In the genomic region with DNA sequence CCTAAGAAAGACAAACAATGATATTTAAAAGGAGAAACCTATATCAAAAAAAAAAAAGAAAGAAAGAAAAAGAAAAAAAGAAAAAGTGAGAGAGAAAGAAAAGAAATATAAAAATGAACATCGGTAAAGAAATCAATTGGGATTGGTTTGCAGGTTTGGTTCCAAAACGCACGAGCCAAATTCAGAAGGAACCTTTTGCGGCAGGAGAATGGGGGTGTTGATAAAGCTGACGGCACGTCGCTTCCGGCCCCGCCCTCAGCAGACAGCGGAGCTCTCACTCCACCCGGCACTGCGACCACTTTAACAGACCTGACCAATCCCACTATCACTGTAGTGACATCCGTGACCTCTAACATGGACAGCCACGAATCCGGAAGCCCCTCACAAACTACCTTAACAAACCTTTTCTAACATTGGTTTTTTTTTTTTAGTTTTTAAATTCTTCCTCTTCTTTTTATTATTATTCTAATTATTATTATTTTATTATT, we compare ENCODE assay signal across 7 cellular contexts. TPM values are rescaled to one million over a fixed set of nuclear protein-coding genes. Genes with fewer than 3 reads are reported as not detected.
DNase-seq lines count a peak whose midpoint lies in the region; ATAC-seq lines count a peak whose summit lies in the region.

No MANE protein-coding gene starts in this region.

- H3K36me3 Mint-ChIP-seq in activated naive CD8-positive, alpha-beta T cell = no peaks in the 10 kb centered on the region
- no peaks in the 10 kb centered on the region for H3K36me3 Mint-ChIP-seq in natural killer cell treated with Interleukin-12 subunit alpha and Interleukin-12 subunit beta and Interleukin-15 and Interleukin-18, amount 100 ng/mL, for 72 hours

- H3K9me3 Mint-ChIP-seq in activated naive CD8-positive, alpha-beta T cell (ENCODE audit: low read depth) = no peaks in the 10 kb centered on the region
- no peaks in the 10 kb centered on the region for H3K9me3 Mint-ChIP-seq in natural killer cell treated with Interleukin-12 subunit alpha and Interleukin-12 subunit beta and Interleukin-15 and Interleukin-18, amount 100 ng/mL, for 72 hours

- peaks cover 53% of the 10 kb centered on the region for H3K27me3 Mint-ChIP-seq in activated naive CD8-positive, alpha-beta T cell
- peaks cover 41 to 80% of the 10 kb centered on the region in 2 donors for H3K27me3 Mint-ChIP-seq in natural killer cell treated with Interleukin-12 subunit alpha and Interleukin-12 subunit beta and Interleukin-15 and Interleukin-18, amount 100 ng/mL, for 72 hours

- DNase-seq in HUDEP-2 (lab: John Stamatoyannopoulos, UW; ENCODE audit: unreplicated experiment in 76 of 76) (peak in 43 of 76 experiments; percentile 6 to 75 (median 36)), nucleus accumbens (lab: John Stamatoyannopoulos, UW) (no peak)
- DNase-seq in natural killer cell treated with Interleukin-12 subunit alpha and Interleukin-12 subunit beta and Interleukin-15 and Interleukin-18, amount 100 ng/mL, for 72 hours (ENCODE audit: low spot score) = no peak

- H3K27ac Mint-ChIP-seq in activated naive CD8-positive, alpha-beta T cell = no peak overlapping the region
- no peak overlapping the region for H3K27ac Mint-ChIP-seq in natural killer cell treated with Interleukin-12 subunit alpha and Interleukin-12 subunit beta and Interleukin-15 and Interleukin-18, amount 100 ng/mL, for 72 hours

- H3K4me3 Mint-ChIP-seq in activated naive CD8-positive, alpha-beta T cell = peak overlapping the region; percentile 72
- H3K4me3 Mint-ChIP-seq in natural killer cell treated with Interleukin-12 subunit alpha and Interleukin-12 subunit beta and Interleukin-15 and Interleukin-18, amount 100 ng/mL, for 72 hours = peak overlapping the region; percentile 70

- ATAC-seq in GM19351 (IDR thresholded peaks at IDR 0.05; ENCODE audit: unreplicated experiment) = peak; percentile 63
- peak; percentile 83 to 85 for ATAC-seq in natural killer cell treated with Interleukin-12 subunit alpha and Interleukin-12 subunit beta and Interleukin-15 and Interleukin-18, amount 100 ng/mL, for 72 hours
- no peak for ATAC-seq in GM18870 (IDR thresholded peaks at IDR 0.05; ENCODE audit: unreplicated experiment)
- no peak for ATAC-seq in GM19324 (IDR thresholded peaks at IDR 0.05; ENCODE audit: low FRiP score, unreplicated experiment)

- peaks cover 6% of the 10 kb centered on the region for H3K4me1 Mint-ChIP-seq in activated naive CD8-positive, alpha-beta T cell (ENCODE audit: low read depth)
- peaks cover 2 to 6% of the 10 kb centered on the region in 2 donors for H3K4me1 Mint-ChIP-seq in natural killer cell treated with Interleukin-12 subunit alpha and Interleukin-12 subunit beta and Interleukin-15 and Interleukin-18, amount 100 ng/mL, for 72 hours (ENCODE audit: low read depth in 2 of 2)

RNA-seq across cellular contexts. Expression of gene LHX9, which starts 11.7 kb away (rescaled TPM):
- total RNA-seq in natural killer cell treated with Interleukin-12 subunit alpha and Interleukin-12 subunit beta and Interleukin-15 and Interleukin-18, amount 100 ng/mL, for 72 hours = under 1 TPM in 1 of 2 donors, not detected in 1; 0.20 TPM

RNA-seq across cellular contexts. Expression of gene C1orf53, which starts 26.5 kb away (rescaled TPM):
- 1 to 10 TPM in 1 of 2 donors, not detected in 1; 1.8 TPM for total RNA-seq in natural killer cell treated with Interleukin-12 subunit alpha and Interleukin-12 subunit beta and Interleukin-15 and Interleukin-18, amount 100 ng/mL, for 72 hours

Comparison
In these comparisons a context has a peak if more than half of its experiments do, and no peak if none do; other contexts are left out.
1. ATAC-seq: peak in GM19351 (single experiment) and natural killer cell treated with Interleukin-12 subunit alpha and Interleukin-12 subunit beta and Interleukin-15 and Interleukin-18, amount 100 ng/mL, for 72 hours (2 of 2); none in GM18870 (single experiment) and GM19324 (single experiment).
2. DNase-seq: peak in HUDEP-2 (43 of 76); none in natural killer cell treated with Interleukin-12 subunit alpha and Interleukin-12 subunit beta and Interleukin-15 and Interleukin-18, amount 100 ng/mL, for 72 hours (single experiment) and nucleus accumbens (0 of 56).